Comparison of ENCODE assay signal across 7 cellular contexts in the genomic region with DNA sequence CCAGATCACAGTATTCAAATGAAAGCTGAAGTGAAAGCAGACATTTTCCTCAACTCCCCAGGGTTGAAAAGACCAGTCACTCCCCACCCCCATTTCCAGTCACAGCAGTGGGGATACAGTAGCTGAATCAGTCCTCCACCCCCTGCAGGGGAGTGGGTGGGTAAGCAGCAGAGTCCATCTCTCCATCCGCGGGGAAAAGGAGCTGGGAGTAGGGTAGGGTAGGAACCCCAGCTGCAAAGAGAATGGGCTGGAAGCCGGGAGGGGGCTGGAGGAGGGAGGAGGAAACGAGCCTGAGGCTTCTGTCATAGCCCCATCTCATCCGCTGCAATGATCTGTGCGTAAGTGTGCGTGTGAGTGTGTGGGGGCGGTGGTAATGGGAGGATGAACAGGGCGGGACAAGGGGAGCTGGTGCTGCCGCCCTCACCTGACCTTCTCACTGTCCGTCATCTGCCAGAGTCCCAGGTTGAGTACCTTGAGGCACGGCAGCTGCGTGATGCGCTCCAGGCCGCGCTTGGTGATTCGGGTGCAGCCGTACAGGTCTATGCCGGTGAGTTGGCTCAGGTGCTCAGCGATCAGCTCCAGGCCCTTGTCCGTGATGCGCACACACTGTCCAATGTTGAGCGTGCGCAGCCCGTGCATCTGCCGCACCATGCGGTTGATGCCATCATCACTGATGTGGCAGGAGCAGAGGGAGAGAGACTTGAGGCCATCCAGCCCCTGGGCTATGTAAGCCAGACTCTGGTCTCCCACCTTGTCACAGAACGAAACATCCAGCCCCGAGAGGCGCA. TPM values are rescaled to one million over a fixed set of nuclear protein-coding genes. Genes with fewer than 3 reads are reported as not detected.
DNase-seq lines count a peak whose midpoint lies in the region; FAIRE-seq and TF ChIP-seq lines count a peak whose summit lies in the region.

No MANE protein-coding gene starts in this region.

- intact Hi-C loops in lower leg skin (cut with DNase I; ENCODE audit: low total_unique reads): loop anchor here (5.0 kb wide), 1 partner anchor 475 kb away; no protein-coding TSS in a partner anchor

- peak overlapping the region; percentile 78 for H3K4me3 Mint-ChIP-seq in chondrocyte (ENCODE audit: unreplicated experiment)

- 6 to 14% methylated on average over 30 of the region's 30 CpGs for WGBS in lower leg skin, 2 donors

- H3K36me3 Mint-ChIP-seq in chondrocyte (ENCODE audit: low read depth): no peaks in the 10 kb centered on the region

- FAIRE-seq in GM12892 (lab: Jason Lieb, UNC): peak; percentile 91

- H3K4me1 Mint-ChIP-seq in chondrocyte (ENCODE audit: low read depth): peaks cover 78% of the 10 kb centered on the region

- TF ChIP-seq CTCF in chondrocyte (IDR thresholded peaks at IDR 0.05) (peak; percentile 45), lower leg skin (IDR thresholded peaks at IDR 0.05) (no peak)

- no peaks in the 10 kb centered on the region for H3K9me3 Mint-ChIP-seq in chondrocyte (ENCODE audit: low read depth)

- TF ChIP-seq POLR2A in GM12892 (IDR thresholded peaks at IDR 0.05; ENCODE audit: low read depth, low read length) (no peak; the same call in 1 of the 2 replicates), lower leg skin (IDR thresholded peaks at IDR 0.05) (no peak)

- peak overlapping the region; percentile 75 for H3K4me3 ChIP-seq in lower leg skin (ENCODE audit: low read depth, poor library complexity, severe bottlenecking)

- H3K27ac Mint-ChIP-seq in chondrocyte (ENCODE audit: unreplicated experiment): peak overlapping the region; percentile 93

- H3K27me3 Mint-ChIP-seq in chondrocyte (ENCODE audit: low read depth): no peaks in the 10 kb centered on the region

- DNase-seq in GM12892 (ENCODE audit: insufficient read length): peak; percentile 36
- DNase-seq in MV-4-11 (lab: John Stamatoyannopoulos, UW): peak; percentile 24
- DNase-seq in activated CD4-positive, CD25-positive, alpha-beta regulatory T cell (lab: John Stamatoyannopoulos, UW): peak; percentile 28 to 33 (median 31)
- no peak for DNase-seq in chondrocyte (ENCODE audit: low spot score)
- no peak for DNase-seq in lower leg skin (ENCODE audit: low spot score in 2 of 2)
- DNase-seq in stimulated activated CD4-positive, alpha-beta T cell treated with anti-CD3 and anti-CD28 coated beads, TNF-alpha, amount 100 ng/mL, for 4 hours (ENCODE audit: low read depth in 3 of 3): peak; percentile 36 to 44 (median 43)
- DNase-seq in inferior parietal cortex (ENCODE audit: extremely low spot score): no peak

RNA-seq across cellular contexts. Expression of a gene that starts 1.7 kb away (rescaled TPM):
- polyA plus RNA-seq in GM12892 (2012; ENCODE audit: missing spikeins): 2.9 TPM
- total RNA-seq in chondrocyte (6.1 to 6.4 TPM (median 6.3 TPM) in 3 replicates), lower leg skin (10 to 100 TPM in 2 of 4 donors, 1 to 10 TPM in 2; 9.3 to 12.8 (median 10.9) TPM)

RNA-seq across cellular contexts. Expression of a gene that starts 36.4 kb away (rescaled TPM):
- polyA plus RNA-seq in GM12892 (2012; ENCODE audit: missing spikeins): 5.2 TPM
- total RNA-seq in chondrocyte: 68.0 to 160 TPM (median 74.4 TPM) in 3 replicates
- total RNA-seq in lower leg skin: 10 to 100 TPM in 2 of 4 donors, 1 to 10 TPM in 2; 3.6 to 16.5 (median 10.9) TPM

Comparison
In these comparisons a context has a peak if more than half of its experiments do, and no peak if none do; other contexts are left out.
1. DNase-seq: peak in GM12892 (single experiment), MV-4-11 (single experiment), activated CD4-positive, CD25-positive, alpha-beta regulatory T cell (4 of 4) and stimulated activated CD4-positive, alpha-beta T cell treated with anti-CD3 and anti-CD28 coated beads, TNF-alpha, amount 100 ng/mL, for 4 hours (3 of 3); none in chondrocyte (single experiment), lower leg skin (0 of 2) and inferior parietal cortex (single experiment).